In genomic region chr19:6412111-6412999, GRCh38 we compare ENCODE assay signal across 8 cellular contexts. TPM values are rescaled to one million over a fixed set of nuclear protein-coding genes. Genes with fewer than 3 reads are reported as not detected.
DNase-seq lines count a peak whose midpoint lies in the region; ATAC-seq and TF ChIP-seq lines count a peak whose summit lies in the region.

No MANE protein-coding gene starts in this region.

- H2BK5ac ChIP-seq in H9 (ENCODE audit: insufficient read length, low read length): no peak overlapping the region

- no peaks in the 10 kb centered on the region for H4K20me1 ChIP-seq in H9 (ENCODE audit: control insufficient read depth, insufficient read depth, insufficient read length)

- no peak overlapping the region for H3T11ph ChIP-seq in H9 (ENCODE audit: low read length)

- no peaks in the 10 kb centered on the region for H3K4me1 Mint-ChIP-seq in CD4-positive, CD25-positive, alpha-beta regulatory T cell
- H3K4me1 Mint-ChIP-seq in H9 (peaks cover 3 to 21% of the 10 kb centered on the region in 2 experiments), endothelial cell (ENCODE audit: unreplicated experiment) (no peaks in the 10 kb centered on the region)

- H3K18ac ChIP-seq in H9 (ENCODE audit: insufficient read length, low read depth, low read length): no peak overlapping the region

- H2AFZ ChIP-seq in H9 (ENCODE audit: low read length): no peak overlapping the region

- H3K4me2 ChIP-seq in H9 (ENCODE audit: insufficient read depth, insufficient read length, low read length): no peak overlapping the region

- WGBS in H9 (ENCODE audit: extremely low coverage, insufficient read length, low lambda C conversion rate): no CpG with 5 or more reads among the region's 25 CpGs

- no peaks in the 10 kb centered on the region for H3K4me1 ChIP-seq in CD4-positive, CD25-positive, alpha-beta regulatory T cell (ENCODE audit: control insufficient read depth, insufficient read depth, low read length, poor library complexity, severe bottlenecking)
- H3K4me1 ChIP-seq in H9 (ENCODE audit: insufficient read depth, low read length): no peaks in the 10 kb centered on the region

- peaks cover 3% of the 10 kb centered on the region for H3K79me1 ChIP-seq in H9 (ENCODE audit: insufficient read depth, low read depth, low read length, poor library complexity, severe bottlenecking)

- no peaks in the 10 kb centered on the region for H3K79me2 ChIP-seq in H9 (ENCODE audit: insufficient read depth, low read length)

- no peak overlapping the region for H3K9ac ChIP-seq in H9 (ENCODE audit: extremely low read depth, insufficient read length, low read length)

- H3K4ac ChIP-seq in H9 (ENCODE audit: low read depth, low read length): no peak overlapping the region

- no peaks in the 10 kb centered on the region for H3K36me3 Mint-ChIP-seq in CD4-positive, CD25-positive, alpha-beta regulatory T cell
- H3K36me3 Mint-ChIP-seq in H9 (ENCODE audit: insufficient read depth in 1 of 3, low read depth in 3 of 3): peaks cover 17 to 42% (median 42%) of the 10 kb centered on the region in 3 experiments; a peak in 6 of 7 replicates
- H3K36me3 Mint-ChIP-seq in endothelial cell (ENCODE audit: low read depth, unreplicated experiment): peaks cover 9% of the 10 kb centered on the region

- no peak overlapping the region for H2AK5ac ChIP-seq in H9 (ENCODE audit: insufficient read length, low read length)

- H2BK12ac ChIP-seq in H9 (ENCODE audit: insufficient read length, low read depth, low read length): no peak overlapping the region

- no peaks in the 10 kb centered on the region for H3K27me3 Mint-ChIP-seq in CD4-positive, CD25-positive, alpha-beta regulatory T cell
- H3K27me3 Mint-ChIP-seq in H9 (ENCODE audit: low read depth) (no peaks in the 10 kb centered on the region), endothelial cell (ENCODE audit: unreplicated experiment) (peaks cover 1% of the 10 kb centered on the region)

- H3K27ac Mint-ChIP-seq in CD4-positive, CD25-positive, alpha-beta regulatory T cell: no peak overlapping the region
- peak overlapping the region; percentile 73 to 95 (median 80); a peak in 5 of 7 replicates for H3K27ac Mint-ChIP-seq in H9
- H3K27ac Mint-ChIP-seq in endothelial cell (ENCODE audit: unreplicated experiment): no peak overlapping the region

- H4K91ac ChIP-seq in H9 (ENCODE audit: insufficient read length, low read depth, low read length): no peak overlapping the region

- H4K8ac ChIP-seq in H9 (replicated peaks; ENCODE audit: insufficient read length, low read depth, low read length): no peak overlapping the region

- H3K9me3 ChIP-seq in CD4-positive, CD25-positive, alpha-beta regulatory T cell (ENCODE audit: control insufficient read depth in 2 of 2, low read length in 2 of 2): no peaks in the 10 kb centered on the region
- no peaks in the 10 kb centered on the region for H3K9me3 ChIP-seq in H9 (ENCODE audit: control insufficient read depth, low read depth, low read length)

- no peaks in the 10 kb centered on the region for H3K23me2 ChIP-seq in H9 (ENCODE audit: insufficient read length, low read depth, low read length, poor library complexity, severe bottlenecking)

- H3K9me3 Mint-ChIP-seq in CD4-positive, CD25-positive, alpha-beta regulatory T cell: no peaks in the 10 kb centered on the region
- H3K9me3 Mint-ChIP-seq in H9: no peaks in the 10 kb centered on the region; a peak in 1 of 5 replicates
- no peaks in the 10 kb centered on the region for H3K9me3 Mint-ChIP-seq in endothelial cell (ENCODE audit: unreplicated experiment)

- H3K56ac ChIP-seq in H9 (ENCODE audit: insufficient read length, low read depth, low read length): no peak overlapping the region

- H3K14ac ChIP-seq in H9 (ENCODE audit: insufficient read depth, low read length): no peak overlapping the region

- peak; percentile 55 to 59 for ATAC-seq in CD4-positive, CD25-positive, alpha-beta regulatory T cell (ENCODE audit: low read depth in 2 of 2)
- peak; percentile 66 to 72 for ATAC-seq in activated CD4-positive, CD25-positive, alpha-beta regulatory T cell treated with anti-CD3 and anti-CD28 coated beads, Interleukin-2, amount 50 U/mL, for 24 hours
- ATAC-seq in omental fat pad (ENCODE audit: low FRiP score) (peak; percentile 25), HG03280 (IDR thresholded peaks at IDR 0.05; ENCODE audit: unreplicated experiment) (no peak)

- no peak overlapping the region for H2BK15ac ChIP-seq in H9 (ENCODE audit: low read depth, low read length)

- no peak overlapping the region for H2BK120ac ChIP-seq in H9 (ENCODE audit: low read depth, low read length, poor library complexity, severe bottlenecking)

- H4K5ac ChIP-seq in H9 (ENCODE audit: insufficient read length, low read depth, low read length): no peak overlapping the region

- no peak overlapping the region for H3K27ac ChIP-seq in CD4-positive, CD25-positive, alpha-beta regulatory T cell (ENCODE audit: insufficient read depth, low read length, poor library complexity, severe bottlenecking)
- H3K27ac ChIP-seq in H9 (ENCODE audit: insufficient read length, low read depth, low read length): no peak overlapping the region

- H2BK20ac ChIP-seq in H9 (ENCODE audit: low read depth, low read length, poor library complexity, severe bottlenecking): no peak overlapping the region

- DNase-seq in CD4-positive, CD25-positive, alpha-beta regulatory T cell: peak; percentile 26 to 47 (median 40)
- DNase-seq in H9: peak; percentile 90
- DNase-seq in endothelial cell (ENCODE audit: low spot score): peak; percentile 51
- no peak for DNase-seq in omental fat pad (ENCODE audit: low spot score)
- no peak for DNase-seq in AML-193 (lab: John Stamatoyannopoulos, UW)
- DNase-seq in mesenteric fat pad (ENCODE audit: low spot score): no peak

- no peak overlapping the region for H3K23ac ChIP-seq in H9 (ENCODE audit: insufficient read length, low read depth, low read length)

- peak; percentile 95 for TF ChIP-seq CTCF in H9 (conservative IDR thresholded peaks at IDR 0.05)
- peak; percentile 65 for TF ChIP-seq CTCF in endothelial cell (IDR thresholded peaks at IDR 0.05; ENCODE audit: unreplicated experiment)
- no peak for TF ChIP-seq CTCF in omental fat pad (IDR thresholded peaks at IDR 0.05)

- no peak overlapping the region for H3K4me3 Mint-ChIP-seq in CD4-positive, CD25-positive, alpha-beta regulatory T cell
- H3K4me3 Mint-ChIP-seq in H9: peak overlapping the region in 1 of 2 experiments; percentile 42; a peak in 1 of 5 replicates
- H3K4me3 Mint-ChIP-seq in endothelial cell (ENCODE audit: unreplicated experiment): no peak overlapping the region

- no peak overlapping the region for H3K4me3 ChIP-seq in CD4-positive, CD25-positive, alpha-beta regulatory T cell (ENCODE audit: low read depth, low read length)

- peaks cover 28% of the 10 kb centered on the region for H3K36me3 ChIP-seq in CD4-positive, CD25-positive, alpha-beta regulatory T cell (ENCODE audit: control insufficient read depth, insufficient read depth, low read length)

- no peaks in the 10 kb centered on the region for H3K27me3 ChIP-seq in CD4-positive, CD25-positive, alpha-beta regulatory T cell (ENCODE audit: control insufficient read depth, insufficient read depth, low read length)
- no peaks in the 10 kb centered on the region for H3K27me3 ChIP-seq in H9 (ENCODE audit: insufficient read depth, low read length)

RNA-seq across cellular contexts. Expression of gene KHSRP, which starts 12.3 kb away (rescaled TPM):
- 156 TPM for total RNA-seq in CD4-positive, CD25-positive, alpha-beta regulatory T cell
- polyA plus RNA-seq in CD4-positive, CD25-positive, alpha-beta regulatory T cell: 10 to 100 TPM in 3 of 4 donors, 1 to 10 TPM in 1; 9.1 to 20.3 (median 11.4) TPM
- 602 and 626 TPM in 2 replicates for total RNA-seq in H9 (2021)
- total RNA-seq in endothelial cell (ENCODE audit: unreplicated experiment): 290 TPM
- 100 to 1,000 TPM in 1 of 4 donors, 10 to 100 TPM in 3; 67.4 to 125 (median 78.3) TPM for total RNA-seq in omental fat pad
- total RNA-seq in mesenteric fat pad: 168 TPM

RNA-seq across cellular contexts. Expression of gene GTF2F1, which starts 19.4 kb away (rescaled TPM):
- 53.4 TPM for total RNA-seq in CD4-positive, CD25-positive, alpha-beta regulatory T cell
- 10 to 100 TPM; 16.0 to 19.7 (median 17.5) TPM for polyA plus RNA-seq in CD4-positive, CD25-positive, alpha-beta regulatory T cell
- total RNA-seq in H9 (2021): 61.2 and 67.2 TPM in 2 replicates
- 95.5 TPM for total RNA-seq in endothelial cell (ENCODE audit: unreplicated experiment)
- total RNA-seq in omental fat pad: 10 to 100 TPM; 28.5 to 50.3 (median 38.6) TPM
- 39.1 TPM for total RNA-seq in mesenteric fat pad

RNA-seq across cellular contexts. Expression of gene SLC25A41, which starts 21.2 kb away (rescaled TPM):
- total RNA-seq in CD4-positive, CD25-positive, alpha-beta regulatory T cell: 0.42 TPM
- under 1 TPM in 1 of 4 donors, not detected in 3; 0.24 TPM for polyA plus RNA-seq in CD4-positive, CD25-positive, alpha-beta regulatory T cell
- total RNA-seq in H9 (2021) (0.20 and 0.42 TPM in 2 replicates), endothelial cell (ENCODE audit: unreplicated experiment) (0.23 TPM), omental fat pad (not detected), mesenteric fat pad (not detected)

RNA-seq across cellular contexts. Expression of gene PSPN, which starts 36.6 kb away (rescaled TPM):
- 1.0 TPM for total RNA-seq in CD4-positive, CD25-positive, alpha-beta regulatory T cell
- polyA plus RNA-seq in CD4-positive, CD25-positive, alpha-beta regulatory T cell: under 1 TPM; 0.41 to 0.90 (median 0.65) TPM
- total RNA-seq in H9 (2021): 2.1 and 2.4 TPM in 2 replicates
- total RNA-seq in endothelial cell (ENCODE audit: unreplicated experiment): 4.6 TPM
- total RNA-seq in omental fat pad: 1 to 10 TPM in 1 of 4 donors, under 1 TPM in 3; 0.47 to 1.0 (median 0.65) TPM
- total RNA-seq in mesenteric fat pad: 0.87 TPM

RNA-seq across cellular contexts. Expression of gene ALKBH7, which starts 39.8 kb away (rescaled TPM):
- 47.4 TPM for total RNA-seq in CD4-positive, CD25-positive, alpha-beta regulatory T cell
- polyA plus RNA-seq in CD4-positive, CD25-positive, alpha-beta regulatory T cell: 100 to 1,000 TPM in 1 of 4 donors, 10 to 100 TPM in 3; 89.1 to 102 (median 94.4) TPM
- total RNA-seq in H9 (2021): 81.6 and 85.7 TPM in 2 replicates
- total RNA-seq in endothelial cell (ENCODE audit: unreplicated experiment): 66.8 TPM
- 10 to 100 TPM; 39.3 to 49.2 (median 43.4) TPM for total RNA-seq in omental fat pad
- total RNA-seq in mesenteric fat pad: 45.7 TPM

Comparison
In these comparisons a context has a peak if more than half of its experiments do, and no peak if none do; other contexts are left out.
1. DNase-seq: peak in CD4-positive, CD25-positive, alpha-beta regulatory T cell (3 of 3), H9 (single experiment) and endothelial cell (single experiment); none in omental fat pad (single experiment), AML-193 (0 of 2) and mesenteric fat pad (single experiment).
2. H3K27ac Mint-ChIP-seq: peak in H9 (3 of 3); none in CD4-positive, CD25-positive, alpha-beta regulatory T cell (0 of 3) and endothelial cell (single experiment).
3. CTCF ChIP-seq: peak in H9 (single experiment) and endothelial cell (single experiment); none in omental fat pad (0 of 3).